ENCODE assay signal across 8 cellular contexts in the genomic region with DNA sequence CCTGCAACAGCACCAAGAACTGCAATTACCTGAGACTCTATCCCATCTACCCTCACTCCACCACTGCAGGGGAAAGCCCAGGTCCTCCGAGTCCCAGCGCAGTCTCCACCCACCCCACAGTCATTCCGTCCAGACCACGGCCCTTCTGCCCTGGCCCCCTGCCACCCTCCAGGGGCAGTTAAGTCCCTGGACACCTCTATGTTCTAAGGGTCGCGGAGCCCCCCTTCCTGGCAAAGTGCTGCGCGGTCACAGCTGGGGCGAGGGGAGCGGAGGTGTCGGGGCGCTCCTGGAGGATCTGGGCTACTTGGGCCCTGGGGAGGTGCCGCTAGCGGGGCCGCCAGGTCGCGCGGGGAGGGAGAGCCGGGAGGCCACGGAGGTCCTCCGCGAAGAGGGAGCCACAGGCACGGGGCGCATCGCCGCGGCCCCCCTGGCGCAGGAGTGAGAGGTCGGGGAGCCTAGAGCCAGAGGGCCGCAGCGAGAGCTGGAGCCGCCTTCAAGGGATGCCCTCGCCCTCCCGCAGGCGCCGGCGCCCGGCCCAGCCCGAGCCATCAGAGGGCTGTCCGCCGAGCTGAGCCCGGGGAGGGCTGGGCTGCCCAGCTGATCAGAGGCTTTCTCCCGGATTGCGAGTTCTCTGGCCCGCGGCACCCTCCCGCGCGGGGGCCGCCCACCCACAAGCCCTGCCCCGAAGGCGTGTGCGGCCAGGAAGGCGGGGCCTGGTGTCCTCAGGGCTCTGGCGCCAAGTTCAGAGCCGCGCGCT. TPM values are rescaled to one million over a fixed set of nuclear protein-coding genes. Genes with fewer than 3 reads are reported as not detected.
DNase-seq lines count a peak whose midpoint lies in the region; ATAC-seq and TF ChIP-seq lines count a peak whose summit lies in the region.

No MANE protein-coding gene starts in this region.

- 0 out of 2 replicates have a peak overlapping the region, but pooled peaks have one; percentile 14 for H3K9ac ChIP-seq in HCT116 (ENCODE audit: low read length)

- H3K4me2 ChIP-seq in HCT116 (ENCODE audit: low read length), result peak overlapping the region; percentile 72

- ATAC-seq in HCT116, result peak; percentile 83
- ATAC-seq in GM18907 (IDR thresholded peaks at IDR 0.05; ENCODE audit: unreplicated experiment), result no peak

- intact Hi-C loops in HCT116 (cut with micrococcal nuclease), result no loop called here

- no peaks in the 10 kb centered on the region for H3K79me2 ChIP-seq in HCT116 (ENCODE audit: insufficient read depth, low read length)

- CTCF ChIA-PET in HCT116 (lab: Charles Lee), result no interaction called here

- no peaks in the 10 kb centered on the region for H3K9me2 ChIP-seq in HCT116 (ENCODE audit: insufficient read depth)

- H4K20me1 ChIP-seq in HCT116 (ENCODE audit: insufficient read depth), result no peaks in the 10 kb centered on the region

- no peak for TF ChIP-seq RAD21 in HCT116 (IDR thresholded peaks at IDR 0.05; ENCODE audit: low read depth)

- TF ChIP-seq CTCF in HCT116 (IDR thresholded peaks at IDR 0.05 in 2 of 3, conservative IDR thresholded peaks at IDR 0.05 in 1 of 3; ENCODE audit: borderline replicate concordance in 1 of 3, insufficient read depth in 1 of 3, low read depth in 2 of 3, low read length in 2 of 3) (no peak), neutrophil (IDR thresholded peaks at IDR 0.05) (no peak)

- RAD21 ChIA-PET in HCT116 (lab: Charles Lee; ENCODE audit: low non-redundant PET in 1 of 2, low total read pairs in 2 of 2, uncharacterized antibody in 2 of 2, unreplicated experiment in 2 of 2), result interaction anchor here in 1 of 2 experiments (0.8 kb wide), 1 partner anchor 176 kb away, joined by 3 read pairs; no protein-coding TSS in a partner anchor

- H3K27ac ChIP-seq in HCT116 (ENCODE audit: low read depth, low read length) (no peak overlapping the region), neutrophil (peak overlapping the region; percentile 41), temporal lobe (ENCODE audit: low read depth, low read length) (peak overlapping the region; percentile 62)

- H3K36me3 ChIP-seq in HCT116 (ENCODE audit: control insufficient read depth in 1 of 2, insufficient read depth in 2 of 2, low read length in 2 of 2) (no peaks in the 10 kb centered on the region), neutrophil (no peaks in the 10 kb centered on the region)

- DNase-seq in C1 segment of cervical spinal cord (lab: John Stamatoyannopoulos, UW) (peak in 12 of 14 donors; percentile 22 to 86 (median 70)), HCT116 (ENCODE audit: low read depth, low spot score) (peak; percentile 27), RPMI8226 (peak; percentile 44), globus pallidus (ENCODE audit: low spot score) (peak; percentile 91)
- peak; percentile 67 for DNase-seq in activated naive CD4-positive, alpha-beta T cell treated with anti-CD3 and anti-CD28 coated beads, Interleukin-2, amount 50 U/mL, for 16 hours

- H3K9me3 ChIP-seq in HCT116 (ENCODE audit: control insufficient read depth in 1 of 2, insufficient read depth in 1 of 2, low read depth in 1 of 2, low read length in 2 of 2), result no peaks in the 10 kb centered on the region
- no peaks in the 10 kb centered on the region for H3K9me3 ChIP-seq in neutrophil

- H2AFZ ChIP-seq in HCT116 (ENCODE audit: low read depth, low read length, poor library complexity, severe bottlenecking), result no peak overlapping the region

- peak overlapping the region; percentile 28 to 49 for H3K4me3 ChIP-seq in HCT116 (replicated peaks in 1 of 2; ENCODE audit: low read depth in 1 of 2, low read length in 2 of 2)
- peak overlapping the region; percentile 67 to 70 for H3K4me3 ChIP-seq in neutrophil (ENCODE audit: low read depth in 1 of 2, low read length in 1 of 2)

- peaks cover 14 to 16% of the 10 kb centered on the region in 2 experiments; a peak in 3 of 4 replicates for H3K4me1 ChIP-seq in HCT116 (ENCODE audit: control insufficient read depth in 1 of 2, insufficient read depth in 2 of 2, low read length in 2 of 2)
- peaks cover 40 to 47% of the 10 kb centered on the region in 2 experiments for H3K4me1 ChIP-seq in neutrophil (ENCODE audit: control insufficient read depth in 1 of 2, insufficient read depth in 1 of 2, low read depth in 1 of 2, low read length in 1 of 2)

- no peak for TF ChIP-seq POLR2A in HCT116 (IDR thresholded peaks at IDR 0.05; ENCODE audit: borderline replicate concordance, extremely low read depth, insufficient read depth, insufficient read length)

- no peaks in the 10 kb centered on the region for H3K27me3 ChIP-seq in HCT116 (ENCODE audit: insufficient read depth, low read length)
- peaks cover 32% of the 10 kb centered on the region for H3K27me3 ChIP-seq in neutrophil

- POLR2A ChIA-PET in HCT116 (lab: Charles Lee), result interaction anchor here (1.0 kb wide), 1 partner anchor 175 kb away, joined by 3 read pairs; no protein-coding TSS in a partner anchor

- no TSS peak for BruUV-seq in HCT116 (replicated peaks; lab: Mats Ljungman, UMichigan)

TF ChIP-seq in HCT116, 20 proteins besides CTCF, POLR2A, EP300 and RAD21:
- TF ChIP-seq POLR2AphosphoS5 (IDR thresholded peaks at IDR 0.05; ENCODE audit: low read depth, low read length) (no peak), TCF7L2 (IDR thresholded peaks at IDR 0.05; ENCODE audit: borderline replicate concordance, extremely low read depth, insufficient read depth, insufficient read length) (peak; percentile 66), EGR1 (IDR thresholded peaks at IDR 0.05; ENCODE audit: low read depth) (peak; percentile 35; the same call in 1 of the 2 replicates)
TF ChIP-seq in HCT116: peak in this region for 2.

RNA-seq across cellular contexts. Expression of a gene that starts 4.2 kb away (rescaled TPM):
- not detected for total RNA-seq in HCT116 (2021; ENCODE audit: unreplicated experiment)
- not detected in 2 replicates for polyA plus RNA-seq in HCT116 (2012)
- not detected for total RNA-seq in temporal lobe

Comparison
In these comparisons a context has a peak if more than half of its experiments do, and no peak if none do; other contexts are left out.
1. DNase-seq: peak in every context shown above with its lines; median percentile 91 in globus pallidus; 70 in C1 segment of cervical spinal cord; 67 in activated naive CD4-positive, alpha-beta T cell treated with anti-CD3 and anti-CD28 coated beads, Interleukin-2, amount 50 U/mL, for 16 hours; 44 in RPMI8226; 27 in HCT116.